Comparison of ENCODE assay signal across 10 cellular contexts in the genomic region with DNA sequence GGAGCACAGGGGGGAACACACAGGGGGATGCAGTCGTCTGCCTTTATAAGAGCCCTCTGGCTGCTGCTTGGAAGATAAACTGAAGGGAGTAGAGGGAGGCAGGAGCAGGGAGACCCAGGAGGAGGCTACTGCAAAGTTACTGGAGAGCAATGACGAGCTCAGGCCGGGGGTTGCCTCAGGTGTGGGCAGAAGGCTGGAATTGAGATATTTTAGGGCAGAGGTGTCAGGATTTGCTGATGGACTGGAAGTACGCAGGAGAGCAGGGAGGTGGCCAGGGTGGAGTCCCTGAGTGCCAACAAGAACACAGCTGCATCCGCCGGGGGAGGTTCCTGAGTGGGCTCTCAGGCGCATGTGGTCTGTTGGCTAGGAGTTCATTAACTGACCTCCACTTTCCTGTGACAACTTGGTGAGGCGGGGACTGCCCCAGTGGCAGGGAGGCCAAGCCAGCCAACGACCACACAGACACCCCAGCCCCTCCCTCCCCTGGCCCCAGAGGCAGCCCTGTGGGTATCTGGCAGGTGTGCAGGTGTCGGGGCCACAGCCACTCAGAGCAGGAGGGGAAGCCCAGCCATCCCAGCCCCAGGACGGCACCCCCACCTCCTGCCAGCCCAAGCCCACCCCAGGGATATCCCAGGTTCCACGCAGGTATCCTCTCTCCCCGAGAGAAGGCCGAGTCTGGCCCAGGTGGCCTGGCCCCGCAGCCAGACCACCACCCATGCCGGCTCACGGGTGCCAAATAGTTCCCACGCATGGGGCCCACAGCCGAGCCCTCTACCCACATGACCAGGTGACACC.
DNase-seq lines count a peak whose midpoint lies in the region; ATAC-seq and TF ChIP-seq lines count a peak whose summit lies in the region.
"Had no signal": no experiment of that assay in that cellular context is flagged by ENCODE, and none has a peak within 500 bp of the region (broad histone marks: within the 10 kb centered on the region; RNA-seq: fewer than 3 reads in every experiment).

No MANE protein-coding gene starts in this region.

- H3K27ac Mint-ChIP-seq in activated CD8-positive, alpha-beta T cell treated with anti-CD3 and anti-CD28 coated beads, Interleukin-2, amount 10 ng/mL, durations not matched to agents 7 days and 5 days = peak overlapping the region; percentile 64
- H3K27ac Mint-ChIP-seq in stimulated activated naive B cell treated with anti-CD40 and anti-IgM and Interleukin-4, amounts not matched to agents 10 μg/mL and 1 μg/mL and 100 μg/mL, for 72 hours = peak overlapping the region; percentile 82

- POLR2A ChIA-PET in activated CD8-positive, alpha-beta T cell treated with anti-CD3 and anti-CD28 coated beads, Interleukin-2, amount 10 ng/mL, durations not matched to agents 7 days and 5 days (lab: Charles Lee) = no interaction called here

- H3K27me3 ChIP-seq in H7 (ENCODE audit: control insufficient read depth, insufficient read depth, low read length) = no peaks in the 10 kb centered on the region
- no peaks in the 10 kb centered on the region for H3K27me3 ChIP-seq in testis

- H3K4me3 ChIP-seq in H7 (ENCODE audit: insufficient read depth, low read depth, low read length) (no peak overlapping the region), testis (no peak overlapping the region)
- H3K4me3 ChIP-seq: psoas muscle had no signal

- DNase-seq in Right ventricle myocardium superior = peak; percentile 38
- no peak for DNase-seq in cardiac septum (ENCODE audit: low spot score)
- peak; percentile 61 for DNase-seq in H7
- DNase-seq in activated CD8-positive, alpha-beta T cell treated with anti-CD3 and anti-CD28 coated beads, Interleukin-2, amount 10 ng/mL, durations not matched to agents 7 days and 5 days = no peak
- DNase-seq in stimulated activated naive B cell treated with anti-CD40 and anti-IgM and Interleukin-4, amounts not matched to agents 10 μg/mL and 1 μg/mL and 100 μg/mL, for 72 hours = no peak
- DNase-seq in testis = no peak
- DNase-seq in NCI-H128 (lab: John Stamatoyannopoulos, UW; ENCODE audit: unreplicated experiment) = no peak
- DNase-seq in inferior parietal cortex (ENCODE audit: extremely low spot score) = no peak
- DNase-seq: anterior cingulate cortex had no signal

- no peaks in the 10 kb centered on the region for H3K9me3 Mint-ChIP-seq in activated CD8-positive, alpha-beta T cell treated with anti-CD3 and anti-CD28 coated beads, Interleukin-2, amount 10 ng/mL, durations not matched to agents 7 days and 5 days (ENCODE audit: insufficient read depth)
- peaks cover 20 to 21% of the 10 kb centered on the region in 2 donors for H3K9me3 Mint-ChIP-seq in stimulated activated naive B cell treated with anti-CD40 and anti-IgM and Interleukin-4, amounts not matched to agents 10 μg/mL and 1 μg/mL and 100 μg/mL, for 72 hours

- no peak for TF ChIP-seq CTCF in testis (IDR thresholded peaks at IDR 0.05)

- intact Hi-C loops in Right ventricle myocardium superior (cut with DNase I) = no loop called here
- intact Hi-C loops in cardiac septum (cut with DNase I) = no loop called here
- intact Hi-C loops in testis (cut with DNase I; ENCODE audit: low total_unique reads) = no loop called here

- peaks cover 14% of the 10 kb centered on the region for H3K36me3 ChIP-seq in H7 (replicated peaks; ENCODE audit: control insufficient read depth, insufficient read depth, low read length)
- H3K36me3 ChIP-seq in testis (ENCODE audit: low read depth, missing control alignments) = no peaks in the 10 kb centered on the region

- no peaks in the 10 kb centered on the region for H3K27me3 Mint-ChIP-seq in activated CD8-positive, alpha-beta T cell treated with anti-CD3 and anti-CD28 coated beads, Interleukin-2, amount 10 ng/mL, durations not matched to agents 7 days and 5 days (ENCODE audit: low read depth)
- H3K27me3 Mint-ChIP-seq in stimulated activated naive B cell treated with anti-CD40 and anti-IgM and Interleukin-4, amounts not matched to agents 10 μg/mL and 1 μg/mL and 100 μg/mL, for 72 hours = no peaks in the 10 kb centered on the region

- 77 to 84% methylated on average over 15 to 19 of the region's 19 CpGs for WGBS in testis, 2 donors

- no peaks in the 10 kb centered on the region for H3K9me3 ChIP-seq in testis
- H3K9me3 ChIP-seq: psoas muscle had no signal

- no peak overlapping the region for H3K27ac ChIP-seq in testis
- H3K27ac ChIP-seq: psoas muscle had no signal

- peaks cover 37% of the 10 kb centered on the region for H3K36me3 Mint-ChIP-seq in activated CD8-positive, alpha-beta T cell treated with anti-CD3 and anti-CD28 coated beads, Interleukin-2, amount 10 ng/mL, durations not matched to agents 7 days and 5 days (ENCODE audit: low read depth)
- H3K36me3 Mint-ChIP-seq in stimulated activated naive B cell treated with anti-CD40 and anti-IgM and Interleukin-4, amounts not matched to agents 10 μg/mL and 1 μg/mL and 100 μg/mL, for 72 hours = peaks cover 82 to 89% of the 10 kb centered on the region in 2 donors

- no peak for TF ChIP-seq POLR2A in testis (IDR thresholded peaks at IDR 0.05)

- peaks cover 33% of the 10 kb centered on the region for H3K4me1 ChIP-seq in testis

- CTCF ChIA-PET in activated CD8-positive, alpha-beta T cell treated with anti-CD3 and anti-CD28 coated beads, Interleukin-2, amount 10 ng/mL, durations not matched to agents 7 days and 5 days (lab: Charles Lee) = no interaction called here

- H3K4me3 Mint-ChIP-seq in activated CD8-positive, alpha-beta T cell treated with anti-CD3 and anti-CD28 coated beads, Interleukin-2, amount 10 ng/mL, durations not matched to agents 7 days and 5 days = no peak overlapping the region
- H3K4me3 Mint-ChIP-seq in stimulated activated naive B cell treated with anti-CD40 and anti-IgM and Interleukin-4, amounts not matched to agents 10 μg/mL and 1 μg/mL and 100 μg/mL, for 72 hours = no peak overlapping the region

- peaks cover 55% of the 10 kb centered on the region for H3K4me1 Mint-ChIP-seq in activated CD8-positive, alpha-beta T cell treated with anti-CD3 and anti-CD28 coated beads, Interleukin-2, amount 10 ng/mL, durations not matched to agents 7 days and 5 days (ENCODE audit: low read depth)
- H3K4me1 Mint-ChIP-seq in stimulated activated naive B cell treated with anti-CD40 and anti-IgM and Interleukin-4, amounts not matched to agents 10 μg/mL and 1 μg/mL and 100 μg/mL, for 72 hours = peaks cover 50 to 88% of the 10 kb centered on the region in 2 donors

- no peak for ATAC-seq in Right ventricle myocardium superior (ENCODE audit: poor library complexity)
- no peak for ATAC-seq in activated CD8-positive, alpha-beta T cell treated with anti-CD3 and anti-CD28 coated beads, Interleukin-2, amount 10 ng/mL, durations not matched to agents 7 days and 5 days
- no peak for ATAC-seq in stimulated activated naive B cell treated with anti-CD40 and anti-IgM and Interleukin-4, amounts not matched to agents 10 μg/mL and 1 μg/mL and 100 μg/mL, for 72 hours (replicated peaks)

Comparison
In these comparisons a context has a peak if more than half of its experiments do, and no peak if none do; other contexts are left out.
1. DNase-seq: peak in Right ventricle myocardium superior (single experiment) and H7 (single experiment); none in cardiac septum (single experiment), activated CD8-positive, alpha-beta T cell treated with anti-CD3 and anti-CD28 coated beads, Interleukin-2, amount 10 ng/mL, durations not matched to agents 7 days and 5 days (single experiment), stimulated activated naive B cell treated with anti-CD40 and anti-IgM and Interleukin-4, amounts not matched to agents 10 μg/mL and 1 μg/mL and 100 μg/mL, for 72 hours (single experiment), testis (single experiment), NCI-H128 (single experiment) and inferior parietal cortex (single experiment).